ENCODE assay signal across 8 cellular contexts in the genomic region with DNA sequence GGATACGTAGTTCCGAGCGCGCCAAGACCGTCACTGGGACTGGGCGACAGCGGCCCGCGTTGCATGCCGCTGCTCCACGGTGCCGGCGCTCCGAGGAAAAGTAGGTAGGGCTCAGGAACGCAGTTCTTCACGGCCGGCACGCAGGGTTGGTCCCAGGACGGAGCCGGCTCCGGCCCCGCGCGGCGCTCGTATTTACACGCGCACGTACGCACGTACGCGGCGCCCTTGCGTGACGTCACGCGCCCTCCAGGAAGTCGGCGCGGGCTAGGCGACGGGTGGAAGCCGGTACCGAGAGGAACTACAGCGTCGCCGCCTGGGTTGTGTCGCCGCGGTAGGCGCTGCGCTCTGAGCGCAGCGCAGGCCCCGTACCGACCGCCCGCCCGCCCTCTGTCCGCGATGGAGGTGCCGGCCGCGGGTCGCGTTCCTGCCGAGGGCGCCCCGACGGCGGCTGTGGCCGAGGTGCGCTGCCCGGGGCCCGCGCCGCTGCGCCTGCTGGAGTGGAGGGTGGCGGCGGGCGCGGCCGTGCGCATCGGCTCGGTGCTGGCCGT. TPM values are rescaled to one million over a fixed set of nuclear protein-coding genes. Genes with fewer than 3 reads are reported as not detected.
DNase-seq lines count a peak whose midpoint lies in the region; ATAC-seq and TF ChIP-seq lines count a peak whose summit lies in the region.

A gene with protein sequence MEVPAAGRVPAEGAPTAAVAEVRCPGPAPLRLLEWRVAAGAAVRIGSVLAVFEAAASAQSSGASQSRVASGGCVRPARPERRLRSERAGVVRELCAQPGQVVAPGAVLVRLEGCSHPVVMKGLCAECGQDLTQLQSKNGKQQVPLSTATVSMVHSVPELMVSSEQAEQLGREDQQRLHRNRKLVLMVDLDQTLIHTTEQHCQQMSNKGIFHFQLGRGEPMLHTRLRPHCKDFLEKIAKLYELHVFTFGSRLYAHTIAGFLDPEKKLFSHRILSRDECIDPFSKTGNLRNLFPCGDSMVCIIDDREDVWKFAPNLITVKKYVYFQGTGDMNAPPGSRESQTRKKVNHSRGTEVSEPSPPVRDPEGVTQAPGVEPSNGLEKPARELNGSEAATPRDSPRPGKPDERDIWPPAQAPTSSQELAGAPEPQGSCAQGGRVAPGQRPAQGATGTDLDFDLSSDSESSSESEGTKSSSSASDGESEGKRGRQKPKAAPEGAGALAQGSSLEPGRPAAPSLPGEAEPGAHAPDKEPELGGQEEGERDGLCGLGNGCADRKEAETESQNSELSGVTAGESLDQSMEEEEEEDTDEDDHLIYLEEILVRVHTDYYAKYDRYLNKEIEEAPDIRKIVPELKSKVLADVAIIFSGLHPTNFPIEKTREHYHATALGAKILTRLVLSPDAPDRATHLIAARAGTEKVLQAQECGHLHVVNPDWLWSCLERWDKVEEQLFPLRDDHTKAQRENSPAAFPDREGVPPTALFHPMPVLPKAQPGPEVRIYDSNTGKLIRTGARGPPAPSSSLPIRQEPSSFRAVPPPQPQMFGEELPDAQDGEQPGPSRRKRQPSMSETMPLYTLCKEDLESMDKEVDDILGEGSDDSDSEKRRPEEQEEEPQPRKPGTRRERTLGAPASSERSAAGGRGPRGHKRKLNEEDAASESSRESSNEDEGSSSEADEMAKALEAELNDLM (plus strand): TSS at position 252 of the 548 bp plus-strand sequence. CDS start 145 bp downstream, at position 397.

- peaks cover 25% of the 10 kb centered on the region for H3K4me1 ChIP-seq in cardiac muscle cell (ENCODE audit: low read depth)
- H3K4me1 ChIP-seq in parathyroid adenoma = peaks cover 5% of the 10 kb centered on the region
- peaks cover 23 to 33% of the 10 kb centered on the region in 2 donors for H3K4me1 ChIP-seq in thyroid gland

- peaks cover 32% of the 10 kb centered on the region for H3K4me1 Mint-ChIP-seq in HFFc6 (ENCODE audit: low read depth)
- H3K4me1 Mint-ChIP-seq in activated naive CD8-positive, alpha-beta T cell treated with anti-CD3 and anti-CD28 coated beads, Interleukin-2, amount 10 ng/mL, durations not matched to agents 7 days and 5 days = peaks cover 42% of the 10 kb centered on the region

- peaks cover 41% of the 10 kb centered on the region for H3K79me2 ChIP-seq in parathyroid adenoma

- H3K4me3 ChIP-seq in NB4 (ENCODE audit: low read depth, low read length) (peak within 1 kb of the TSS; percentile 88), cardiac muscle cell (peak within 1 kb of the TSS; percentile 70), parathyroid adenoma (ENCODE audit: low read depth, low read length) (peak within 1 kb of the TSS; percentile 93), thyroid gland (replicated peaks in 1 of 3) (peak within 1 kb of the TSS; percentile 64 to 96 (median 65))

- ATAC-seq in SK-N-SH treated with all-trans-retinoic acid at 6 μM for 48 hours = peak; percentile 76
- peak; percentile 59 for ATAC-seq in activated naive CD8-positive, alpha-beta T cell treated with anti-CD3 and anti-CD28 coated beads, Interleukin-2, amount 10 ng/mL, durations not matched to agents 7 days and 5 days (ENCODE audit: low read depth)

- H3K9me3 ChIP-seq in cardiac muscle cell (ENCODE audit: low read depth) = no peaks in the 10 kb centered on the region
- H3K9me3 ChIP-seq in parathyroid adenoma (ENCODE audit: control insufficient read depth, low read length) = no peaks in the 10 kb centered on the region
- no peaks in the 10 kb centered on the region for H3K9me3 ChIP-seq in thyroid gland

- H2AFZ ChIP-seq in parathyroid adenoma = peak within 1 kb of the TSS; percentile 92

- H3K27me3 Mint-ChIP-seq in HFFc6 (ENCODE audit: insufficient read depth) = no peaks in the 10 kb centered on the region
- H3K27me3 Mint-ChIP-seq in activated naive CD8-positive, alpha-beta T cell treated with anti-CD3 and anti-CD28 coated beads, Interleukin-2, amount 10 ng/mL, durations not matched to agents 7 days and 5 days = no peaks in the 10 kb centered on the region

- peak within 1 kb of the TSS; percentile 87 for H3K9ac ChIP-seq in parathyroid adenoma

- TF ChIP-seq CTCF in HFFc6 (IDR thresholded peaks at IDR 0.05) (no peak), NB4 (IDR thresholded peaks at IDR 0.05; ENCODE audit: low read depth, low read length) (no peak), cardiac muscle cell (IDR thresholded peaks at IDR 0.05; ENCODE audit: low read depth, low read length) (no peak), parathyroid adenoma (IDR thresholded peaks at IDR 0.05) (no peak), thyroid gland (IDR thresholded peaks at IDR 0.05) (peak in 1 of 6 experiments; percentile 21)

- H3K27ac ChIP-seq in cardiac muscle cell = peak within 1 kb of the TSS; percentile 98
- peak within 1 kb of the TSS; percentile 97 for H3K27ac ChIP-seq in parathyroid adenoma
- peak within 1 kb of the TSS; percentile 99 to 100 (median 100) for H3K27ac ChIP-seq in thyroid gland

- H3K4me3 Mint-ChIP-seq in HFFc6 = peak within 1 kb of the TSS; percentile 94
- peak within 1 kb of the TSS; percentile 95 for H3K4me3 Mint-ChIP-seq in activated naive CD8-positive, alpha-beta T cell treated with anti-CD3 and anti-CD28 coated beads, Interleukin-2, amount 10 ng/mL, durations not matched to agents 7 days and 5 days

- WGBS in thyroid gland, 2 donors = 2% methylated on average over 25 of the region's 88 CpGs; no CpG with 5 or more reads in 1 of the 2 donors

- peaks cover 12% of the 10 kb centered on the region for H3K36me3 Mint-ChIP-seq in HFFc6 (ENCODE audit: low read depth)
- H3K36me3 Mint-ChIP-seq in activated naive CD8-positive, alpha-beta T cell treated with anti-CD3 and anti-CD28 coated beads, Interleukin-2, amount 10 ng/mL, durations not matched to agents 7 days and 5 days = peaks cover 30% of the 10 kb centered on the region

- peak within 1 kb of the TSS; percentile 98 for H3K27ac Mint-ChIP-seq in HFFc6
- H3K27ac Mint-ChIP-seq in activated naive CD8-positive, alpha-beta T cell treated with anti-CD3 and anti-CD28 coated beads, Interleukin-2, amount 10 ng/mL, durations not matched to agents 7 days and 5 days = peak within 1 kb of the TSS; percentile 99

- H3K4me2 ChIP-seq in parathyroid adenoma (ENCODE audit: low read length) = peak within 1 kb of the TSS; percentile 94

- intact Hi-C loops in thyroid gland (cut with DNase I) = loop anchor here (10.0 kb wide), 1 partner anchor 295 kb away; no protein-coding TSS in a partner anchor

- H3K36me3 ChIP-seq in cardiac muscle cell (no peaks in the 10 kb centered on the region), parathyroid adenoma (ENCODE audit: control insufficient read depth, insufficient read depth, low read length) (no peaks in the 10 kb centered on the region), thyroid gland (no peaks in the 10 kb centered on the region)

- POLR2A ChIA-PET in activated naive CD8-positive, alpha-beta T cell treated with anti-CD3 and anti-CD28 coated beads, Interleukin-2, amount 10 ng/mL, durations not matched to agents 7 days and 5 days (lab: Charles Lee) = interaction anchor here (1.0 to 1.3 kb wide), 3 partner anchors 272 to 355 kb away, joined by 3 to 5 read pairs (median 5); a partner anchor contains a TSS

- H3K27me3 ChIP-seq in cardiac muscle cell (no peaks in the 10 kb centered on the region), parathyroid adenoma (ENCODE audit: control insufficient read depth, insufficient read depth, low read length) (no peaks in the 10 kb centered on the region), thyroid gland (no peaks in the 10 kb centered on the region)

- TF ChIP-seq POLR2A in GM10847 (IDR thresholded peaks at IDR 0.05; ENCODE audit: extremely low read depth, insufficient read length) (peak; percentile 37), NB4 (IDR thresholded peaks at IDR 0.05; ENCODE audit: extremely low read depth, insufficient read length) (peak; percentile 19), thyroid gland (IDR thresholded peaks at IDR 0.05) (peak in 1 of 2 donors; percentile 26)

- DNase-seq in HFFc6 (peak; percentile 76), NB4 (ENCODE audit: low read depth) (peak; percentile 95), cardiac muscle cell (ENCODE audit: low read depth in 1 of 2, low spot score in 1 of 2) (peak; percentile 96 to 97), thyroid gland (peak; percentile 92 to 93)
- DNase-seq in activated naive CD8-positive, alpha-beta T cell treated with anti-CD3 and anti-CD28 coated beads, Interleukin-2, amount 10 ng/mL, durations not matched to agents 7 days and 5 days = peak; percentile 92

- H3K9me3 Mint-ChIP-seq in HFFc6 = no peaks in the 10 kb centered on the region
- H3K9me3 Mint-ChIP-seq in activated naive CD8-positive, alpha-beta T cell treated with anti-CD3 and anti-CD28 coated beads, Interleukin-2, amount 10 ng/mL, durations not matched to agents 7 days and 5 days = peaks cover 9% of the 10 kb centered on the region

TF ChIP-seq in SK-N-SH treated with all-trans-retinoic acid at 6 μM for 48 hours, 23 proteins besides CTCF, POLR2A, EP300 and RAD21 (continues in another document):
- no peak for TF ChIP-seq GLIS3 (CRISPR knock-in tag; IDR thresholded peaks at IDR 0.05)
- TF ChIP-seq, protein P1, sequence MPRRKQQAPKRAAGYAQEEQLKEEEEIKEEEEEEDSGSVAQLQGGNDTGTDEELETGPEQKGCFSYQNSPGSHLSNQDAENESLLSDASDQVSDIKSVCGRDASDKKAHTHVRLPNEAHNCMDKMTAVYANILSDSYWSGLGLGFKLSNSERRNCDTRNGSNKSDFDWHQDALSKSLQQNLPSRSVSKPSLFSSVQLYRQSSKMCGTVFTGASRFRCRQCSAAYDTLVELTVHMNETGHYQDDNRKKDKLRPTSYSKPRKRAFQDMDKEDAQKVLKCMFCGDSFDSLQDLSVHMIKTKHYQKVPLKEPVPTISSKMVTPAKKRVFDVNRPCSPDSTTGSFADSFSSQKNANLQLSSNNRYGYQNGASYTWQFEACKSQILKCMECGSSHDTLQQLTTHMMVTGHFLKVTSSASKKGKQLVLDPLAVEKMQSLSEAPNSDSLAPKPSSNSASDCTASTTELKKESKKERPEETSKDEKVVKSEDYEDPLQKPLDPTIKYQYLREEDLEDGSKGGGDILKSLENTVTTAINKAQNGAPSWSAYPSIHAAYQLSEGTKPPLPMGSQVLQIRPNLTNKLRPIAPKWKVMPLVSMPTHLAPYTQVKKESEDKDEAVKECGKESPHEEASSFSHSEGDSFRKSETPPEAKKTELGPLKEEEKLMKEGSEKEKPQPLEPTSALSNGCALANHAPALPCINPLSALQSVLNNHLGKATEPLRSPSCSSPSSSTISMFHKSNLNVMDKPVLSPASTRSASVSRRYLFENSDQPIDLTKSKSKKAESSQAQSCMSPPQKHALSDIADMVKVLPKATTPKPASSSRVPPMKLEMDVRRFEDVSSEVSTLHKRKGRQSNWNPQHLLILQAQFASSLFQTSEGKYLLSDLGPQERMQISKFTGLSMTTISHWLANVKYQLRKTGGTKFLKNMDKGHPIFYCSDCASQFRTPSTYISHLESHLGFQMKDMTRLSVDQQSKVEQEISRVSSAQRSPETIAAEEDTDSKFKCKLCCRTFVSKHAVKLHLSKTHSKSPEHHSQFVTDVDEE (CRISPR knock-in tag; IDR thresholded peaks at IDR 0.05) = peak; percentile 85

RNA-seq across cellular contexts. Expression of the gene that starts here (rescaled TPM):
- 10 to 100 TPM; 15.6 to 18.2 (median 16.6) TPM for total RNA-seq in HFFc6 (2021; fragmentation: NEBNext Ultra II Directional; extraction: Animal tissue kit (Norgen Biotek cat#: 25700))
- 10 to 100 TPM; 41.6 to 42.5 TPM for total RNA-seq in activated naive CD8-positive, alpha-beta T cell treated with anti-CD3 and anti-CD28 coated beads, Interleukin-2, amount 10 ng/mL, durations not matched to agents 7 days and 5 days
- total RNA-seq in cardiac muscle cell (22.2 and 30.2 TPM in 2 replicates), thyroid gland (10 to 100 TPM; 18.5 to 23.6 (median 20.9) TPM)
- 22.1 and 23.3 TPM in 2 replicates for polyA plus RNA-seq in cardiac muscle cell

Comparison
In these comparisons a context has a peak if more than half of its experiments do, and no peak if none do; other contexts are left out.
1. Peak in every context shown above with its lines: DNase-seq, ATAC-seq, H3K4me3 ChIP-seq and H3K27ac ChIP-seq.